In the genomic region with DNA sequence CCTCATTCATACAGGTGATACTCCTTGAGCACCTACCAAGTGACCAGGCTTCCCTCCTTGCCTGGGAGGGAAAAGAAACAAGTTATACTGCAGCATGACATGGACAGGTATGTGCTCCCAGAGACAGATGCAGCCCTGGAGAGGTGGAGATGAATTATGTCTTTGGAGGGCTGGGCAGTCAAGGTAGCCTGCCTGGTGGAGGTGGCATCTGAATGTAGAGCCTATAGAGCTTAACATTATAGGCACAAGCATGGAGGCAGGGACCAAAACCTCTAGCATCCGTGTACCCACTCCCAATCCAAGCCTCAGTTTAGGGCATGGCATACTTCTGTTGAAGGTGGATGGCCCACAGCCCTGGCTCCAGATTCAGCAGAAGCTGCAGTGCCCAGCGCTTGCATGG, we compare ENCODE assay signal across 37 cellular contexts.
"Had no signal": no experiment of that assay in that cellular context is flagged by ENCODE, and none has a peak within 500 bp of the region (broad histone marks: within the 10 kb centered on the region; RNA-seq: fewer than 3 reads in every experiment).

No MANE protein-coding gene starts in this region.

- ATAC-seq: activated CD8-positive, alpha-beta T cell treated with anti-CD3 and anti-CD28 coated beads for 36 hours; activated naive CD4-positive, alpha-beta T cell treated with anti-CD3 and anti-CD28 coated beads, Interleukin-2, amount 50 U/mL, for 72 hours; activated T-cell treated with anti-CD3 and anti-CD28 coated beads, Interleukin-2, amount 50 U/mL, for 4 hours; activated T-cell treated with anti-CD3 and anti-CD28 coated beads, Interleukin-2, amount 50 U/mL, for 72 hours; activated T-helper 17 cell treated with anti-CD3 and anti-CD28 coated beads, Interleukin-2, amount 50 U/mL, for 72 hours; body of pancreas had no signal

- H3K9me3 ChIP-seq: adrenal gland, body of pancreas, breast epithelium had no signal

- H3K36me3 Mint-ChIP-seq: activated CD4-positive, alpha-beta memory T cell treated with anti-CD3 and anti-CD28 coated beads for 36 hours; activated naive CD4-positive, alpha-beta T cell treated with anti-CD3 and anti-CD28 coated beads, Interleukin-2, amount 50 U/mL, for 72 hours; activated naive CD8-positive, alpha-beta T cell treated with anti-CD3 and anti-CD28 coated beads for 36 hours had no signal

- H3K4me1 Mint-ChIP-seq: activated B cell treated with CpG ODN at 0.5 μM for 24 hours; activated CD4-positive, alpha-beta T cell treated with anti-CD3 and anti-CD28 coated beads, Interleukin-2, amount 10 ng/mL, durations not matched to agents 24 days and 14 days; activated naive CD8-positive, alpha-beta T cell treated with anti-CD3 and anti-CD28 coated beads for 36 hours; activated T-helper 17 cell treated with anti-CD3 and anti-CD28 coated beads, Interleukin-2, amount 50 U/mL, for 72 hours had no signal

- DNase-seq: activated B cell treated with CpG ODN at 0.5 μM for 24 hours; activated CD4-positive, alpha-beta memory T cell treated with anti-CD3 and anti-CD28 coated beads for 36 hours; activated CD4-positive, alpha-beta T cell treated with anti-CD3 and anti-CD28 coated beads for 4 hours; activated CD4-positive, alpha-beta T cell treated with anti-CD3 and anti-CD28 coated beads, Interleukin-2, amount 10 ng/mL, durations not matched to agents 24 days and 14 days; activated CD4-positive, alpha-beta T cell treated with anti-CD3 and anti-CD28 coated beads, Interleukin-2, amount 50 U/mL, for 1 hour; activated CD4-positive, alpha-beta T cell treated with anti-CD3 and anti-CD28 coated beads, Interleukin-2, amount 50 U/mL, for 4 hours; activated CD4-positive, CD25-positive, alpha-beta regulatory T cell treated with anti-CD3 and anti-CD28 coated beads, Interleukin-2, amount 50 U/mL, for 72 hours; activated CD8-positive, alpha-beta memory T cell treated with anti-CD3 and anti-CD28 coated beads, Interleukin-2, amount 50 U/mL, for 4 hours; activated CD8-positive, alpha-beta T cell treated with anti-CD3 and anti-CD28 coated beads for 36 hours; activated effector memory CD4-positive, alpha-beta T cell treated with anti-CD3 and anti-CD28 coated beads, Interleukin-2, amount 50 U/mL, for 16 hours; activated gamma-delta T cell treated with Interleukin-2 at 50 U/mL for 16 hours; activated naive CD4-positive, alpha-beta T cell; activated naive CD4-positive, alpha-beta T cell treated with anti-CD3 and anti-CD28 coated beads for 36 hours; activated naive CD4-positive, alpha-beta T cell treated with anti-CD3 and anti-CD28 coated beads, Interleukin-2, amount 50 U/mL, for 16 hours; activated naive CD8-positive, alpha-beta T cell treated with anti-CD3 and anti-CD28 coated beads for 36 hours; activated T-cell treated with anti-CD3 and anti-CD28 coated beads for 4 hours; activated T-cell treated with anti-CD3 and anti-CD28 coated beads, Interleukin-2, amount 50 U/mL, for 1 hour; activated T-cell treated with anti-CD3 and anti-CD28 coated beads, Interleukin-2, amount 50 U/mL, for 4 hours; activated T-cell treated with anti-CD3 and anti-CD28 coated beads, Interleukin-2, amount 50 U/mL, for 72 hours; adrenal gland; amniotic stem cell; aorta; body of pancreas; brain microvascular endothelial cell; central memory CD4-positive, alpha-beta T cell; T-helper 1 cell; T-helper 2 cell; T-helper 9 cell had no signal

- FAIRE-seq: astrocyte, TTC549 had no signal

- H3K27me3 Mint-ChIP-seq: activated CD4-positive, alpha-beta T cell treated with anti-CD3 and anti-CD28 coated beads, Interleukin-2, amount 10 ng/mL, durations not matched to agents 24 days and 14 days had no signal

- H3K4me1 ChIP-seq: adrenal gland, body of pancreas, breast epithelium had no signal

- H3K4me3 ChIP-seq: adrenal gland, body of pancreas, breast epithelium had no signal

- H3K9me3 Mint-ChIP-seq: activated B cell treated with CpG ODN at 0.5 μM for 24 hours; activated CD4-positive, alpha-beta memory T cell treated with anti-CD3 and anti-CD28 coated beads for 36 hours; activated CD4-positive, alpha-beta T cell treated with anti-CD3 and anti-CD28 coated beads, Interleukin-2, amount 10 ng/mL, durations not matched to agents 24 days and 14 days; activated CD8-positive, alpha-beta T cell treated with anti-CD3 and anti-CD28 coated beads for 36 hours; activated naive CD4-positive, alpha-beta T cell treated with anti-CD3 and anti-CD28 coated beads for 36 hours; activated naive CD4-positive, alpha-beta T cell treated with anti-CD3 and anti-CD28 coated beads, Interleukin-2, amount 50 U/mL, for 72 hours; activated naive CD8-positive, alpha-beta T cell treated with anti-CD3 and anti-CD28 coated beads for 36 hours; activated T-cell treated with anti-CD3 and anti-CD28 coated beads, Interleukin-2, amount 50 U/mL, for 4 hours; activated T-cell treated with anti-CD3 and anti-CD28 coated beads, Interleukin-2, amount 50 U/mL, for 72 hours; activated T-helper 1 cell treated with anti-CD3 and anti-CD28 coated beads, Interleukin-12 subunit alpha, Interleukin-12 subunit beta, Interleukin-2, Interleukin-4 antibody, amounts not matched to agents 30 ng/mL and 10 ng/mL and 1 ng/mL, durations not matched to agents 14 hours and 24 hours and 36 hours; activated T-helper 17 cell treated with anti-CD3 and anti-CD28 coated beads, Interleukin-2, amount 50 U/mL, for 72 hours; T-helper 1 cell treated with Interleukin-12 subunit alpha and Interleukin-12 subunit beta and Interleukin-4 antibody, amounts not matched to agents 30 μg/mL and 1 μg/mL, for 36 hours; T-helper 2 cell treated with Interferon-gamma antibody and Interleukin-4, amounts not matched to agents 5 μg/mL and 100 μg/mL, for 36 hours had no signal

- H3K36me3 ChIP-seq: adrenal gland, brain microvascular endothelial cell, breast epithelium had no signal

- H3K27ac ChIP-seq: adrenal gland, body of pancreas, brain microvascular endothelial cell, breast epithelium, VCaP had no signal

- H3K27me3 ChIP-seq: adrenal gland, body of pancreas, brain microvascular endothelial cell had no signal

- H3K27ac Mint-ChIP-seq: activated B cell treated with CpG ODN at 0.5 μM for 24 hours; activated CD4-positive, alpha-beta memory T cell treated with anti-CD3 and anti-CD28 coated beads for 36 hours; activated CD4-positive, alpha-beta T cell treated with anti-CD3 and anti-CD28 coated beads, Interleukin-2, amount 10 ng/mL, durations not matched to agents 24 days and 14 days; activated CD8-positive, alpha-beta T cell treated with anti-CD3 and anti-CD28 coated beads for 36 hours; activated naive CD4-positive, alpha-beta T cell treated with anti-CD3 and anti-CD28 coated beads for 36 hours; activated naive CD4-positive, alpha-beta T cell treated with anti-CD3 and anti-CD28 coated beads, Interleukin-2, amount 50 U/mL, for 72 hours; activated naive CD8-positive, alpha-beta T cell treated with anti-CD3 and anti-CD28 coated beads for 36 hours; activated T-cell treated with anti-CD3 and anti-CD28 coated beads, Interleukin-2, amount 50 U/mL, for 72 hours; activated T-helper 1 cell treated with anti-CD3 and anti-CD28 coated beads, Interleukin-12 subunit alpha, Interleukin-12 subunit beta, Interleukin-2, Interleukin-4 antibody, amounts not matched to agents 30 ng/mL and 10 ng/mL and 1 ng/mL, durations not matched to agents 14 hours and 24 hours and 36 hours; activated T-helper 17 cell treated with anti-CD3 and anti-CD28 coated beads, Interleukin-2, amount 50 U/mL, for 72 hours; T-helper 1 cell treated with Interleukin-12 subunit alpha and Interleukin-12 subunit beta and Interleukin-4 antibody, amounts not matched to agents 30 μg/mL and 1 μg/mL, for 36 hours; T-helper 2 cell treated with Interferon-gamma antibody and Interleukin-4, amounts not matched to agents 5 μg/mL and 100 μg/mL, for 36 hours had no signal

- H3K4me3 Mint-ChIP-seq: activated B cell treated with CpG ODN at 0.5 μM for 24 hours; activated CD4-positive, alpha-beta memory T cell treated with anti-CD3 and anti-CD28 coated beads for 36 hours; activated CD4-positive, alpha-beta T cell treated with anti-CD3 and anti-CD28 coated beads, Interleukin-2, amount 10 ng/mL, durations not matched to agents 24 days and 14 days; activated CD8-positive, alpha-beta T cell treated with anti-CD3 and anti-CD28 coated beads for 36 hours; activated naive CD4-positive, alpha-beta T cell treated with anti-CD3 and anti-CD28 coated beads for 36 hours; activated naive CD8-positive, alpha-beta T cell treated with anti-CD3 and anti-CD28 coated beads for 36 hours; activated T-cell treated with anti-CD3 and anti-CD28 coated beads, Interleukin-2, amount 50 U/mL, for 4 hours; activated T-cell treated with anti-CD3 and anti-CD28 coated beads, Interleukin-2, amount 50 U/mL, for 72 hours; activated T-helper 1 cell treated with anti-CD3 and anti-CD28 coated beads, Interleukin-12 subunit alpha, Interleukin-12 subunit beta, Interleukin-2, Interleukin-4 antibody, amounts not matched to agents 30 ng/mL and 10 ng/mL and 1 ng/mL, durations not matched to agents 14 hours and 24 hours and 36 hours; activated T-helper 17 cell treated with anti-CD3 and anti-CD28 coated beads, Interleukin-2, amount 50 U/mL, for 72 hours; T-helper 1 cell treated with Interleukin-12 subunit alpha and Interleukin-12 subunit beta and Interleukin-4 antibody, amounts not matched to agents 30 μg/mL and 1 μg/mL, for 36 hours; T-helper 2 cell treated with Interferon-gamma antibody and Interleukin-4, amounts not matched to agents 5 μg/mL and 100 μg/mL, for 36 hours had no signal
